Comparison of ENCODE assay signal across 40 cellular contexts in genomic region chr20:3691897-3692296, GRCh38. TPM values are rescaled to one million over a fixed set of nuclear protein-coding genes. Genes with fewer than 3 reads are reported as not detected.
"Had no signal": no experiment of that assay in that cellular context is flagged by ENCODE, and none has a peak within 500 bp of the region (broad histone marks: within the 10 kb centered on the region; RNA-seq: fewer than 3 reads in every experiment).

No MANE protein-coding gene starts in this region.

- H3K9me3 ChIP-seq: adrenal gland, body of pancreas had no signal

- H3K27ac ChIP-seq: adrenal gland, body of pancreas, brain microvascular endothelial cell, breast epithelium, VCaP had no signal

- H3K4me1 Mint-ChIP-seq: activated B cell treated with CpG ODN at 0.5 μM for 24 hours; activated CD4-positive, alpha-beta T cell treated with anti-CD3 and anti-CD28 coated beads, Interleukin-2, amount 10 ng/mL, durations not matched to agents 24 days and 14 days; activated naive CD8-positive, alpha-beta T cell treated with anti-CD3 and anti-CD28 coated beads for 36 hours; activated T-helper 17 cell treated with anti-CD3 and anti-CD28 coated beads, Interleukin-2, amount 50 U/mL, for 72 hours had no signal

- H3K4me1 ChIP-seq: adrenal gland, body of pancreas, breast epithelium had no signal

- FAIRE-seq: astrocyte, TTC549 had no signal

- DNase-seq: activated B cell treated with CpG ODN at 0.5 μM for 24 hours; activated CD4-positive, alpha-beta memory T cell treated with anti-CD3 and anti-CD28 coated beads for 36 hours; activated CD4-positive, alpha-beta T cell treated with anti-CD3 and anti-CD28 coated beads for 4 hours; activated CD4-positive, alpha-beta T cell treated with anti-CD3 and anti-CD28 coated beads, Interleukin-2, amount 10 ng/mL, durations not matched to agents 24 days and 14 days; activated CD4-positive, alpha-beta T cell treated with anti-CD3 and anti-CD28 coated beads, Interleukin-2, amount 50 U/mL, for 1 hour; activated CD4-positive, alpha-beta T cell treated with anti-CD3 and anti-CD28 coated beads, Interleukin-2, amount 50 U/mL, for 4 hours; activated CD4-positive, CD25-positive, alpha-beta regulatory T cell treated with anti-CD3 and anti-CD28 coated beads, Interleukin-2, amount 50 U/mL, for 72 hours; activated CD8-positive, alpha-beta memory T cell treated with anti-CD3 and anti-CD28 coated beads, Interleukin-2, amount 50 U/mL, for 4 hours; activated CD8-positive, alpha-beta T cell treated with anti-CD3 and anti-CD28 coated beads for 36 hours; activated effector memory CD4-positive, alpha-beta T cell treated with anti-CD3 and anti-CD28 coated beads, Interleukin-2, amount 50 U/mL, for 16 hours; activated gamma-delta T cell treated with Interleukin-2 at 50 U/mL for 16 hours; activated naive CD4-positive, alpha-beta T cell; activated naive CD4-positive, alpha-beta T cell treated with anti-CD3 and anti-CD28 coated beads for 36 hours; activated naive CD4-positive, alpha-beta T cell treated with anti-CD3 and anti-CD28 coated beads, Interleukin-2, amount 50 U/mL, for 16 hours; activated naive CD8-positive, alpha-beta T cell treated with anti-CD3 and anti-CD28 coated beads for 36 hours; activated T-cell treated with anti-CD3 and anti-CD28 coated beads for 4 hours; activated T-cell treated with anti-CD3 and anti-CD28 coated beads, Interleukin-2, amount 50 U/mL, for 1 hour; activated T-cell treated with anti-CD3 and anti-CD28 coated beads, Interleukin-2, amount 50 U/mL, for 4 hours; activated T-cell treated with anti-CD3 and anti-CD28 coated beads, Interleukin-2, amount 50 U/mL, for 72 hours; adrenal gland; amniotic stem cell; aorta; body of pancreas; brain microvascular endothelial cell; central memory CD4-positive, alpha-beta T cell; T-helper 1 cell; T-helper 2 cell; T-helper 9 cell had no signal

- H3K27ac Mint-ChIP-seq: activated B cell treated with CpG ODN at 0.5 μM for 24 hours; activated CD4-positive, alpha-beta memory T cell treated with anti-CD3 and anti-CD28 coated beads for 36 hours; activated CD4-positive, alpha-beta T cell treated with anti-CD3 and anti-CD28 coated beads, Interleukin-2, amount 10 ng/mL, durations not matched to agents 24 days and 14 days; activated CD8-positive, alpha-beta T cell treated with anti-CD3 and anti-CD28 coated beads for 36 hours; activated naive CD4-positive, alpha-beta T cell treated with anti-CD3 and anti-CD28 coated beads for 36 hours; activated naive CD4-positive, alpha-beta T cell treated with anti-CD3 and anti-CD28 coated beads, Interleukin-2, amount 50 U/mL, for 72 hours; activated naive CD8-positive, alpha-beta T cell treated with anti-CD3 and anti-CD28 coated beads for 36 hours; activated T-cell treated with anti-CD3 and anti-CD28 coated beads, Interleukin-2, amount 50 U/mL, for 72 hours; activated T-helper 1 cell treated with anti-CD3 and anti-CD28 coated beads, Interleukin-12 subunit alpha, Interleukin-12 subunit beta, Interleukin-2, Interleukin-4 antibody, amounts not matched to agents 30 ng/mL and 10 ng/mL and 1 ng/mL, durations not matched to agents 14 hours and 24 hours and 36 hours; activated T-helper 17 cell treated with anti-CD3 and anti-CD28 coated beads, Interleukin-2, amount 50 U/mL, for 72 hours; T-helper 1 cell treated with Interleukin-12 subunit alpha and Interleukin-12 subunit beta and Interleukin-4 antibody, amounts not matched to agents 30 μg/mL and 1 μg/mL, for 36 hours; T-helper 2 cell treated with Interferon-gamma antibody and Interleukin-4, amounts not matched to agents 5 μg/mL and 100 μg/mL, for 36 hours had no signal

- H3K27me3 ChIP-seq: adrenal gland, body of pancreas, brain microvascular endothelial cell, breast epithelium had no signal

- H3K36me3 Mint-ChIP-seq: activated CD4-positive, alpha-beta memory T cell treated with anti-CD3 and anti-CD28 coated beads for 36 hours; activated naive CD4-positive, alpha-beta T cell treated with anti-CD3 and anti-CD28 coated beads, Interleukin-2, amount 50 U/mL, for 72 hours; activated naive CD8-positive, alpha-beta T cell treated with anti-CD3 and anti-CD28 coated beads for 36 hours had no signal

- H3K4me3 Mint-ChIP-seq: activated B cell treated with CpG ODN at 0.5 μM for 24 hours; activated CD4-positive, alpha-beta memory T cell treated with anti-CD3 and anti-CD28 coated beads for 36 hours; activated CD4-positive, alpha-beta T cell treated with anti-CD3 and anti-CD28 coated beads, Interleukin-2, amount 10 ng/mL, durations not matched to agents 24 days and 14 days; activated CD8-positive, alpha-beta T cell treated with anti-CD3 and anti-CD28 coated beads for 36 hours; activated naive CD4-positive, alpha-beta T cell treated with anti-CD3 and anti-CD28 coated beads for 36 hours; activated naive CD8-positive, alpha-beta T cell treated with anti-CD3 and anti-CD28 coated beads for 36 hours; activated T-cell treated with anti-CD3 and anti-CD28 coated beads, Interleukin-2, amount 50 U/mL, for 4 hours; activated T-cell treated with anti-CD3 and anti-CD28 coated beads, Interleukin-2, amount 50 U/mL, for 72 hours; activated T-helper 1 cell treated with anti-CD3 and anti-CD28 coated beads, Interleukin-12 subunit alpha, Interleukin-12 subunit beta, Interleukin-2, Interleukin-4 antibody, amounts not matched to agents 30 ng/mL and 10 ng/mL and 1 ng/mL, durations not matched to agents 14 hours and 24 hours and 36 hours; activated T-helper 17 cell treated with anti-CD3 and anti-CD28 coated beads, Interleukin-2, amount 50 U/mL, for 72 hours; T-helper 1 cell treated with Interleukin-12 subunit alpha and Interleukin-12 subunit beta and Interleukin-4 antibody, amounts not matched to agents 30 μg/mL and 1 μg/mL, for 36 hours; T-helper 2 cell treated with Interferon-gamma antibody and Interleukin-4, amounts not matched to agents 5 μg/mL and 100 μg/mL, for 36 hours had no signal

- ATAC-seq: activated CD8-positive, alpha-beta T cell treated with anti-CD3 and anti-CD28 coated beads for 36 hours; activated naive CD4-positive, alpha-beta T cell treated with anti-CD3 and anti-CD28 coated beads, Interleukin-2, amount 50 U/mL, for 72 hours; activated T-cell treated with anti-CD3 and anti-CD28 coated beads, Interleukin-2, amount 50 U/mL, for 4 hours; activated T-cell treated with anti-CD3 and anti-CD28 coated beads, Interleukin-2, amount 50 U/mL, for 72 hours; activated T-helper 17 cell treated with anti-CD3 and anti-CD28 coated beads, Interleukin-2, amount 50 U/mL, for 72 hours; body of pancreas had no signal

- H3K36me3 ChIP-seq: adrenal gland, brain microvascular endothelial cell, breast epithelium had no signal

- H3K27me3 Mint-ChIP-seq: activated B cell treated with CpG ODN at 0.5 μM for 24 hours; activated CD8-positive, alpha-beta T cell treated with anti-CD3 and anti-CD28 coated beads for 36 hours; activated naive CD8-positive, alpha-beta T cell treated with anti-CD3 and anti-CD28 coated beads for 36 hours had no signal

- H3K4me3 ChIP-seq: adrenal gland, body of pancreas, breast epithelium had no signal

- H3K9me3 Mint-ChIP-seq: activated B cell treated with CpG ODN at 0.5 μM for 24 hours; activated CD4-positive, alpha-beta T cell treated with anti-CD3 and anti-CD28 coated beads, Interleukin-2, amount 10 ng/mL, durations not matched to agents 24 days and 14 days; activated CD8-positive, alpha-beta T cell treated with anti-CD3 and anti-CD28 coated beads for 36 hours; activated naive CD4-positive, alpha-beta T cell treated with anti-CD3 and anti-CD28 coated beads for 36 hours; activated naive CD4-positive, alpha-beta T cell treated with anti-CD3 and anti-CD28 coated beads, Interleukin-2, amount 50 U/mL, for 72 hours; activated naive CD8-positive, alpha-beta T cell treated with anti-CD3 and anti-CD28 coated beads for 36 hours; activated T-cell treated with anti-CD3 and anti-CD28 coated beads, Interleukin-2, amount 50 U/mL, for 4 hours; activated T-cell treated with anti-CD3 and anti-CD28 coated beads, Interleukin-2, amount 50 U/mL, for 72 hours; activated T-helper 1 cell treated with anti-CD3 and anti-CD28 coated beads, Interleukin-12 subunit alpha, Interleukin-12 subunit beta, Interleukin-2, Interleukin-4 antibody, amounts not matched to agents 30 ng/mL and 10 ng/mL and 1 ng/mL, durations not matched to agents 14 hours and 24 hours and 36 hours; activated T-helper 17 cell treated with anti-CD3 and anti-CD28 coated beads, Interleukin-2, amount 50 U/mL, for 72 hours; T-helper 1 cell treated with Interleukin-12 subunit alpha and Interleukin-12 subunit beta and Interleukin-4 antibody, amounts not matched to agents 30 μg/mL and 1 μg/mL, for 36 hours; T-helper 2 cell treated with Interferon-gamma antibody and Interleukin-4, amounts not matched to agents 5 μg/mL and 100 μg/mL, for 36 hours had no signal

RNA-seq across cellular contexts. Expression of gene ADAM33, which starts 10.1 kb away (rescaled TPM):
- total RNA-seq: activated B cell treated with CpG ODN at 0.5 μM for 24 hours; activated CD4-positive, alpha-beta memory T cell treated with anti-CD3 and anti-CD28 coated beads for 36 hours; activated CD4-positive, alpha-beta T cell treated with anti-CD3 and anti-CD28 coated beads, Interleukin-2, amount 10 ng/mL, durations not matched to agents 24 days and 14 days; activated CD8-positive, alpha-beta memory T cell treated with anti-CD3 and anti-CD28 coated beads for 36 hours; activated CD8-positive, alpha-beta T cell treated with anti-CD3 and anti-CD28 coated beads for 36 hours; activated naive CD4-positive, alpha-beta T cell treated with anti-CD3 and anti-CD28 coated beads for 36 hours; activated naive CD4-positive, alpha-beta T cell treated with anti-CD3 and anti-CD28 coated beads, Interleukin-2, amount 50 U/mL, for 72 hours; activated naive CD8-positive, alpha-beta T cell treated with anti-CD3 and anti-CD28 coated beads for 36 hours; activated T-cell treated with anti-CD3 and anti-CD28 coated beads, Interleukin-2, amount 50 U/mL, for 4 hours; activated T-cell treated with anti-CD3 and anti-CD28 coated beads, Interleukin-2, amount 50 U/mL, for 72 hours; activated T-helper 1 cell treated with anti-CD3 and anti-CD28 coated beads, Interleukin-12 subunit alpha, Interleukin-12 subunit beta, Interleukin-2, Interleukin-4 antibody, amounts not matched to agents 30 ng/mL and 10 ng/mL and 1 ng/mL, durations not matched to agents 14 hours and 24 hours and 36 hours; activated T-helper 17 cell treated with anti-CD3 and anti-CD28 coated beads, Interleukin-2, amount 50 U/mL, for 72 hours had no signal

RNA-seq across cellular contexts. Expression of gene SIGLEC1, which starts 20.5 kb away (rescaled TPM):
- total RNA-seq: activated B cell treated with CpG ODN at 0.5 μM for 24 hours; activated CD4-positive, alpha-beta T cell treated with anti-CD3 and anti-CD28 coated beads, Interleukin-2, amount 10 ng/mL, durations not matched to agents 24 days and 14 days; activated CD8-positive, alpha-beta memory T cell treated with anti-CD3 and anti-CD28 coated beads for 36 hours; activated CD8-positive, alpha-beta T cell treated with anti-CD3 and anti-CD28 coated beads for 36 hours; activated naive CD8-positive, alpha-beta T cell treated with anti-CD3 and anti-CD28 coated beads for 36 hours; activated T-helper 1 cell treated with anti-CD3 and anti-CD28 coated beads, Interleukin-12 subunit alpha, Interleukin-12 subunit beta, Interleukin-2, Interleukin-4 antibody, amounts not matched to agents 30 ng/mL and 10 ng/mL and 1 ng/mL, durations not matched to agents 14 hours and 24 hours and 36 hours; activated T-helper 17 cell treated with anti-CD3 and anti-CD28 coated beads, Interleukin-2, amount 50 U/mL, for 72 hours; astrocyte had no signal

RNA-seq across cellular contexts. Expression of gene GFRA4, which starts 28.7 kb away (rescaled TPM):
- total RNA-seq: activated B cell treated with CpG ODN at 0.5 μM for 24 hours; activated CD4-positive, alpha-beta memory T cell treated with anti-CD3 and anti-CD28 coated beads for 36 hours; activated CD4-positive, alpha-beta T cell treated with anti-CD3 and anti-CD28 coated beads, Interleukin-2, amount 10 ng/mL, durations not matched to agents 24 days and 14 days; activated CD8-positive, alpha-beta memory T cell treated with anti-CD3 and anti-CD28 coated beads for 36 hours; activated CD8-positive, alpha-beta T cell treated with anti-CD3 and anti-CD28 coated beads for 36 hours; activated naive CD4-positive, alpha-beta T cell treated with anti-CD3 and anti-CD28 coated beads for 36 hours; activated naive CD4-positive, alpha-beta T cell treated with anti-CD3 and anti-CD28 coated beads, Interleukin-2, amount 50 U/mL, for 72 hours; activated naive CD8-positive, alpha-beta T cell treated with anti-CD3 and anti-CD28 coated beads for 36 hours; activated T-cell treated with anti-CD3 and anti-CD28 coated beads, Interleukin-2, amount 50 U/mL, for 4 hours; activated T-cell treated with anti-CD3 and anti-CD28 coated beads, Interleukin-2, amount 50 U/mL, for 72 hours; activated T-helper 1 cell treated with anti-CD3 and anti-CD28 coated beads, Interleukin-12 subunit alpha, Interleukin-12 subunit beta, Interleukin-2, Interleukin-4 antibody, amounts not matched to agents 30 ng/mL and 10 ng/mL and 1 ng/mL, durations not matched to agents 14 hours and 24 hours and 36 hours; activated T-helper 17 cell treated with anti-CD3 and anti-CD28 coated beads, Interleukin-2, amount 50 U/mL, for 72 hours; adrenal gland; aorta; astrocyte; body of pancreas; breast epithelium; cardiac septum; cerebellum had no signal
- polyA plus RNA-seq: adrenal gland, aorta had no signal

RNA-seq across cellular contexts. Expression of gene HSPA12B, which starts 40.6 kb away (rescaled TPM):
- total RNA-seq: activated B cell treated with CpG ODN at 0.5 μM for 24 hours; activated CD4-positive, alpha-beta memory T cell treated with anti-CD3 and anti-CD28 coated beads for 36 hours; activated CD4-positive, alpha-beta T cell treated with anti-CD3 and anti-CD28 coated beads, Interleukin-2, amount 10 ng/mL, durations not matched to agents 24 days and 14 days; activated CD8-positive, alpha-beta memory T cell treated with anti-CD3 and anti-CD28 coated beads for 36 hours; activated CD8-positive, alpha-beta T cell treated with anti-CD3 and anti-CD28 coated beads for 36 hours; activated naive CD4-positive, alpha-beta T cell treated with anti-CD3 and anti-CD28 coated beads for 36 hours; activated naive CD4-positive, alpha-beta T cell treated with anti-CD3 and anti-CD28 coated beads, Interleukin-2, amount 50 U/mL, for 72 hours; activated naive CD8-positive, alpha-beta T cell treated with anti-CD3 and anti-CD28 coated beads for 36 hours; activated T-cell treated with anti-CD3 and anti-CD28 coated beads, Interleukin-2, amount 50 U/mL, for 72 hours; activated T-helper 1 cell treated with anti-CD3 and anti-CD28 coated beads, Interleukin-12 subunit alpha, Interleukin-12 subunit beta, Interleukin-2, Interleukin-4 antibody, amounts not matched to agents 30 ng/mL and 10 ng/mL and 1 ng/mL, durations not matched to agents 14 hours and 24 hours and 36 hours; activated T-helper 17 cell treated with anti-CD3 and anti-CD28 coated beads, Interleukin-2, amount 50 U/mL, for 72 hours; astrocyte had no signal
